In the genomic region with DNA sequence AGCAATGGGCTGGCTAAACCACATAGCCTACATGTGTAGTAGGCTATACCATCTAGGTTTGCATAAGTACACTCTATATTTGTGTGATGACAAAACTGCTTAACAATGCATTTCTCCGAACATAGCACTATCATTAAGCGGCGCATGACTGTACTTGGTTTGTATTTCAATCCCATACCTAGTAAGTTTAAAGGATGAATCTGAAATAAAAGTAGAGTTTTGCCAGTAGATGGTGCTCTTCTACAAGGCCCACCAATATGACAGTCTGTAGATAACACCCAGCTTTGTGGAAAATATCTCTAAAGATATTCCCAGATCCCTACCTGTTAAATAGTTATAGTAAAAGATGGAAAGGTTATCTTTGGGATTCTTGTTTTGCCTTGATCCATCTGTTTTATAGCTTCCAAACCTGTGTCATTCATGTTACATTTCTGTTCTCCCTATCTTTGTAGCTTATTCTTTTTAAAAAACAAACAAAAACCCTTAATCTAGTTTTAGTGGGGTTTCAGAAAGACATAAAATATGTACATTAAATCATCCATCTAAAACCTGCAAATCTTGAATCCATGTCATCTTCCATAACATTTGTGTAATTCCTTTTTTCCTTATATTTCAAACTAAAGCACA, we compare ENCODE assay signal across 1 cellular context.
TF ChIP-seq lines count a peak whose summit lies in the region.

No MANE protein-coding gene starts in this region.

TF ChIP-seq in A549, 52 proteins besides CTCF, POLR2A, EP300 and RAD21 (continued from another document):
- TF ChIP-seq, protein P1, sequence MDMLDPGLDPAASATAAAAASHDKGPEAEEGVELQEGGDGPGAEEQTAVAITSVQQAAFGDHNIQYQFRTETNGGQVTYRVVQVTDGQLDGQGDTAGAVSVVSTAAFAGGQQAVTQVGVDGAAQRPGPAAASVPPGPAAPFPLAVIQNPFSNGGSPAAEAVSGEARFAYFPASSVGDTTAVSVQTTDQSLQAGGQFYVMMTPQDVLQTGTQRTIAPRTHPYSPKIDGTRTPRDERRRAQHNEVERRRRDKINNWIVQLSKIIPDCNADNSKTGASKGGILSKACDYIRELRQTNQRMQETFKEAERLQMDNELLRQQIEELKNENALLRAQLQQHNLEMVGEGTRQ (IDR thresholded peaks at IDR 0.05) = no peak
- TF ChIP-seq BHLHE40 (IDR thresholded peaks at IDR 0.05; ENCODE audit: low read depth, low read length) (no peak), ZC3H11A (IDR thresholded peaks at IDR 0.05) (no peak)
